8 cellular contexts compared by ENCODE assay signal in genomic region chr3:51974963-51975856, GRCh38. TPM values are rescaled to one million over a fixed set of nuclear protein-coding genes. Genes with fewer than 3 reads are reported as not detected.
DNase-seq lines count a peak whose midpoint lies in the region; ATAC-seq, FAIRE-seq and TF ChIP-seq lines count a peak whose summit lies in the region.

TSS of gene ABHD14A (plus strand) at chr3:51975064. CDS start at chr3:51975136, 72 bp downstream.

- H3K9me3 ChIP-seq in duodenal mucosa (ENCODE audit: control insufficient read depth in 1 of 2, low read length in 2 of 2) (no peaks in the 10 kb centered on the region), liver (ENCODE audit: control insufficient read depth in 4 of 4, low read length in 3 of 4) (no peaks in the 10 kb centered on the region)

- H3K9ac ChIP-seq in duodenal mucosa (ENCODE audit: low read depth in 1 of 2, low read length in 2 of 2), result peak within 1 kb of the TSS; percentile 70 to 97
- H3K9ac ChIP-seq in liver (ENCODE audit: low read depth in 1 of 2, low read length in 2 of 2), result peak within 1 kb of the TSS; percentile 92 to 95

- H3K4me3 ChIP-seq in duodenal mucosa (ENCODE audit: low read depth in 1 of 2, low read length in 2 of 2), result peak within 1 kb of the TSS; percentile 80 to 95
- H3K4me3 ChIP-seq in liver (ENCODE audit: low read depth in 1 of 3, low read length in 3 of 3), result peak within 1 kb of the TSS; percentile 64 to 79 (median 76)

- H3K27ac ChIP-seq in duodenal mucosa (ENCODE audit: low read depth, low read length), result peak within 1 kb of the TSS; percentile 89
- peak within 1 kb of the TSS; percentile 94 to 97 for H3K27ac ChIP-seq in liver (ENCODE audit: low read depth in 1 of 2, low read length in 2 of 2)

- H3K27me3 ChIP-seq in duodenal mucosa (ENCODE audit: control insufficient read depth in 1 of 2, insufficient read depth in 2 of 2, low read length in 2 of 2), result no peaks in the 10 kb centered on the region
- H3K27me3 ChIP-seq in liver (ENCODE audit: control insufficient read depth in 4 of 4, insufficient read depth in 4 of 4, low read length in 3 of 4), result no peaks in the 10 kb centered on the region

- ATAC-seq in HG02610 (IDR thresholded peaks at IDR 0.05; ENCODE audit: unreplicated experiment), result peak; percentile 56

- no peak for TF ChIP-seq RAD21 in liver (IDR thresholded peaks at IDR 0.05)

- TF ChIP-seq POLR2A in GM12892 (IDR thresholded peaks at IDR 0.05; ENCODE audit: low read depth, low read length), result peak; percentile 78

- peak; percentile 91 for FAIRE-seq in GM12892 (lab: Jason Lieb, UNC)

- TF ChIP-seq CTCF in liver (IDR thresholded peaks at IDR 0.05; ENCODE audit: low read depth, low read length, missing input control), result no peak

- DNase-seq in GM12892 (ENCODE audit: insufficient read length) (peak; percentile 94), NCI-H226 (peak; percentile 57), DMS153 (lab: John Stamatoyannopoulos, UW) (no peak)
- DNase-seq in activated CD4-positive, alpha-beta T cell treated with anti-CD3 and anti-CD28 coated beads, Interleukin-2, amount 50 U/mL, for 4 hours, result peak; percentile 54 to 57
- peak; percentile 47 to 60 for DNase-seq in stimulated activated CD4-positive, alpha-beta T cell treated with anti-CD3 and anti-CD28 coated beads, Interleukin-4, amount 100 ng/mL, for 48 hours (ENCODE audit: low read depth in 2 of 2)

- WGBS in liver, result under 1% methylated on average over 63 of the region's 63 CpGs

- H3K4me1 ChIP-seq in duodenal mucosa (ENCODE audit: control insufficient read depth in 1 of 2, insufficient read depth in 2 of 2, low read length in 2 of 2) (peaks cover 37 to 40% of the 10 kb centered on the region in 2 donors), liver (ENCODE audit: control insufficient read depth in 4 of 4, insufficient read depth in 4 of 4, low read length in 3 of 4) (peaks cover 11 to 49% (median 37%) of the 10 kb centered on the region in 4 donors)

- no peaks in the 10 kb centered on the region for H3K36me3 ChIP-seq in duodenal mucosa (ENCODE audit: control insufficient read depth in 1 of 2, insufficient read depth in 2 of 2, low read length in 2 of 2)
- H3K36me3 ChIP-seq in liver (ENCODE audit: control insufficient read depth in 4 of 4, insufficient read depth in 3 of 4, low read depth in 1 of 4, low read length in 3 of 4), result no peaks in the 10 kb centered on the region

TF ChIP-seq in liver, 16 proteins besides CTCF, POLR2A, EP300 and RAD21:
- no peak for TF ChIP-seq MAX (IDR thresholded peaks at IDR 0.05)
- TF ChIP-seq HNF4G (IDR thresholded peaks at IDR 0.05), result peak; percentile 86
- TF ChIP-seq RXRA (IDR thresholded peaks at IDR 0.05), result peak in 1 of 2 donors; percentile 31
- TF ChIP-seq REST (IDR thresholded peaks at IDR 0.05), result peak; percentile 18
- TF ChIP-seq YY1 (IDR thresholded peaks at IDR 0.05), result no peak
- TF ChIP-seq FOXA2 (IDR thresholded peaks at IDR 0.05), result no peak
- TF ChIP-seq GABPA (IDR thresholded peaks at IDR 0.05 in 1 of 2, conservative IDR thresholded peaks at IDR 0.05 in 1 of 2), result peak in 1 of 2 donors; percentile 37
- no peak for TF ChIP-seq ZBTB33 (IDR thresholded peaks at IDR 0.05)
- TF ChIP-seq ATF3 (IDR thresholded peaks at IDR 0.05), result no peak
- no peak for TF ChIP-seq TAF1 (conservative IDR thresholded peaks at IDR 0.05)
- peak in 1 of 2 donors; percentile 17 for TF ChIP-seq EGR1 (IDR thresholded peaks at IDR 0.05; ENCODE audit: low read depth in 2 of 2)
- TF ChIP-seq FOXA1 (IDR thresholded peaks at IDR 0.05), result no peak
- no peak for TF ChIP-seq JUND (IDR thresholded peaks at IDR 0.05)
- peak; percentile 92 to 93 for TF ChIP-seq HNF4A (conservative IDR thresholded peaks at IDR 0.05)
- peak; percentile 63 for TF ChIP-seq SP1 (IDR thresholded peaks at IDR 0.05)
- no peak for TF ChIP-seq NR2F2 (IDR thresholded peaks at IDR 0.05)

RNA-seq across cellular contexts. Expression of gene ABHD14A, which starts in this region (rescaled TPM):
- 7.9 TPM for polyA plus RNA-seq in GM12892 (2012; ENCODE audit: missing spikeins)
- 10 to 100 TPM in 1 of 2 donors, 1 to 10 TPM in 1; 8.2 to 10.5 TPM for total RNA-seq in liver
- 10 to 100 TPM; 16.3 to 19.9 TPM for polyA plus RNA-seq in liver
